ENCODE assay signal across 8 cellular contexts in the genomic region with DNA sequence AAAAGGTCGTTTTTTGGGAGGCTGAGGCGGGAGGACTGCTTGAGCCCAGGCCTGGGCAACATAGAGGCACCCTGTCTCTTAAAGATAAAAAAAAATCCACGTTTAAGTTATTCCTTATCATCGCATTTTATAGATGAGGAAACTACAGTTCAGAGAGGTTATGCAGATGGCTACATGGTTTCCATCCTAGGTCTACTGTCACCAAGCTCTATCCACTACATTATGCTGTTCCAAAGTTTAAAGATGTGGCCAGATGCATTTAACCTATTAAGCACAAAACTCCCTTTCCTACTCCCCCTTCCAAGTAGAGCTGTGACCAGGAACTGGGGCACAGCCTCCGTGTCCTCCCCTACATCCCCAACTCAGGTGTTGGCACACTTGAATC. TPM values are rescaled to one million over a fixed set of nuclear protein-coding genes. Genes with fewer than 3 reads are reported as not detected.
DNase-seq lines count a peak whose midpoint lies in the region; ATAC-seq and TF ChIP-seq lines count a peak whose summit lies in the region.

No MANE protein-coding gene starts in this region.

- H3K27me3 ChIP-seq in cardiac muscle cell (no peaks in the 10 kb centered on the region), uterus (no peaks in the 10 kb centered on the region)

- H3K36me3 ChIP-seq in cardiac muscle cell (no peaks in the 10 kb centered on the region), mesodermal cell (ENCODE audit: control insufficient read depth, insufficient read depth, low read length) (peaks cover 10% of the 10 kb centered on the region), uterus (no peaks in the 10 kb centered on the region)

- intact Hi-C loops in Right ventricle myocardium inferior (cut with DNase I) (no loop called here), uterus (cut with DNase I; ENCODE audit: low total_unique reads) (no loop called here)

- ATAC-seq in Right ventricle myocardium inferior = no peak
- no peak for ATAC-seq in GM21360 (IDR thresholded peaks at IDR 0.05; ENCODE audit: unreplicated experiment)

- no peaks in the 10 kb centered on the region for H3K9me3 ChIP-seq in cardiac muscle cell (ENCODE audit: low read depth)
- no peaks in the 10 kb centered on the region for H3K9me3 ChIP-seq in mesodermal cell (ENCODE audit: control insufficient read depth, low read length)
- H3K9me3 ChIP-seq in uterus = no peaks in the 10 kb centered on the region

- DNase-seq in cardiac muscle cell (ENCODE audit: low read depth in 1 of 2, low spot score in 1 of 2) (no peak), Right ventricle myocardium inferior (ENCODE audit: missing footprints) (no peak), uterus (no peak), GM20000 (ENCODE audit: low spot score) (no peak), mucosa of gallbladder (ENCODE audit: low spot score) (no peak)

- TF ChIP-seq CTCF in cardiac muscle cell (IDR thresholded peaks at IDR 0.05; ENCODE audit: low read depth, low read length) (no peak), brain (conservative IDR thresholded peaks at IDR 0.05) (no peak), uterus (IDR thresholded peaks at IDR 0.05) (no peak), GM20000 (IDR thresholded peaks at IDR 0.05; ENCODE audit: extremely low read depth, missing control alignments) (no peak)

- H3K4me3 ChIP-seq in cardiac muscle cell = peak overlapping the region; percentile 95
- peak overlapping the region; percentile 96 for H3K4me3 ChIP-seq in mesodermal cell (ENCODE audit: extremely low read depth, insufficient read depth, low read length, poor library complexity, severe bottlenecking)
- peak overlapping the region; percentile 81 to 84 for H3K4me3 ChIP-seq in uterus

- H3K4me1 Mint-ChIP-seq in brain = peaks cover 45% of the 10 kb centered on the region

- H3K27ac ChIP-seq in cardiac muscle cell (no peak overlapping the region), mesodermal cell (ENCODE audit: low read depth, low read length, severe bottlenecking) (no peak overlapping the region), uterus (no peak overlapping the region)

- peaks cover 7% of the 10 kb centered on the region for H3K36me3 Mint-ChIP-seq in brain

- 22 to 78% methylated on average over 1 to 2 of the region's 5 CpGs for WGBS in mesodermal cell (ENCODE audit: insufficient coverage in 2 of 2), 2 experiments

- peak overlapping the region; percentile 84 to 97 (median 86) for H3K27ac Mint-ChIP-seq in brain

- H3K27me3 Mint-ChIP-seq in brain = peaks cover 3% of the 10 kb centered on the region

- H3K4me3 Mint-ChIP-seq in brain = peak overlapping the region; percentile 94 to 96 (median 95)

- H3K9me3 Mint-ChIP-seq in brain = no peaks in the 10 kb centered on the region

- H3K4me1 ChIP-seq in cardiac muscle cell (ENCODE audit: low read depth) (peaks cover 17% of the 10 kb centered on the region), mesodermal cell (ENCODE audit: control insufficient read depth, insufficient read depth, low read length, poor library complexity, severe bottlenecking) (peaks cover 4% of the 10 kb centered on the region), uterus (peaks cover 9 to 15% of the 10 kb centered on the region in 2 donors)

- TF ChIP-seq POLR2A in uterus (IDR thresholded peaks at IDR 0.05) = no peak

RNA-seq across cellular contexts. Expression of a gene that starts 1.4 kb away (rescaled TPM):
- total RNA-seq in cardiac muscle cell (9.6 and 10.2 TPM in 2 replicates), Right ventricle myocardium inferior (10.8 TPM), uterus (10 to 100 TPM in 2 of 4 donors, 1 to 10 TPM in 1, under 1 TPM in 1; 0.88 to 22.2 (median 9.2) TPM), mucosa of gallbladder (21.5 TPM)
- polyA plus RNA-seq in cardiac muscle cell (2.5 and 3.2 TPM in 2 replicates), brain (ENCODE audit: insufficient read depth, low read depth, low replicate concordance) (12.2 TPM)
- 14.5 TPM for polyA plus RNA-seq in mesodermal cell (2013, experiment 1 of 2)
- 16.7 TPM for polyA plus RNA-seq in mesodermal cell (2013, experiment 2 of 2)

RNA-seq across cellular contexts. Expression of a gene that starts 1.5 kb away (rescaled TPM):
- total RNA-seq in cardiac muscle cell (5.4 and 7.5 TPM in 2 replicates), Right ventricle myocardium inferior (3.4 TPM), uterus (10 to 100 TPM in 2 of 4 donors, 1 to 10 TPM in 2; 2.3 to 17.8 (median 8.6) TPM), mucosa of gallbladder (4.8 TPM)
- polyA plus RNA-seq in cardiac muscle cell (3.4 and 4.7 TPM in 2 replicates), brain (ENCODE audit: insufficient read depth, low read depth, low replicate concordance) (9.7 TPM)
- 4.5 TPM for polyA plus RNA-seq in mesodermal cell (2013, experiment 1 of 2)
- 4.1 TPM for polyA plus RNA-seq in mesodermal cell (2013, experiment 2 of 2)
